In the genomic region with DNA sequence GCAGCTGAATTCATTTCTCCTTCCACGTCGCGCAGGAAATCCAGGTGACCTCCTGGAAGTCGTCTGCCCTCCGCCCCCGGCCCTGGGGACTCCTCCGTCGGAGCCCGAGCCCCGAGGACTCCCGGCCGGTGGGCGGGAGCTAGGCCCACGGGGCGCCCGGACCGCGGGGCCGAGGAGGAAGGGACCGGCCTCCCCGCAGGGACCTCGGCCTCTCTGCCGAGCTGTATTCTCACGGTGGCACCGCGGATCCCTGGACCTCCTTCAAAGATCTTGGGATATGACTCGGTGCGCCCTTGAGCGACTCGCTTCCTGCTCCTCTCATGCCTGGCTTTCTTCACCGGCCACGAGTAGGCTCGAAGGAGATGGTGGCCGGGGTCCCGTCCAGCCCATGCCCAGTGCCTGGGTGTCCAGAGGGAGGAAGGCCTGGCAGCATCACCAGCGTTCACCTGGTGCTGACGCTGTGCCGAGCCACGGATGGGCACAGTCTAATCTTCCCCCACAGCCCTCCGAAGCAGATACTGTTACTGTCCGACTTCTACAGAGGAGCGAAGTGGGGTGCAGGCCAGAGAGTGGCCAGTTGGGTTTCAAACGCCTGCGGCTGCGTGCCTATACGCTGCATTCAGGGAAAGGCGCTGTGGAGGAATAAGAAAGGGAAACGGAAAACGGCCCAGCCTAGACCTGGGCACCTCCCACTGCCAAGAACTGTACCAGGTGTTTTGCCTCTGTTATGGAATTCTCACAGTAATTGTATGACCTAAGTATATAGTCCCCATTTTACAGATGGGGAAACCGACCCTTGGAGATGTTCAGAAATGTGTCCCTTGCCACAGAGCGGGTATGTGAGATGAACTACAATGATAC, we compare ENCODE assay signal across 13 cellular contexts. TPM values are rescaled to one million over a fixed set of nuclear protein-coding genes. Genes with fewer than 3 reads are reported as not detected.
DNase-seq lines count a peak whose midpoint lies in the region; ATAC-seq, FAIRE-seq and TF ChIP-seq lines count a peak whose summit lies in the region.
"Had no signal": no experiment of that assay in that cellular context is flagged by ENCODE, and none has a peak within 500 bp of the region (broad histone marks: within the 10 kb centered on the region; RNA-seq: fewer than 3 reads in every experiment).

No MANE protein-coding gene starts in this region.

- no peak overlapping the region for H2BK12ac ChIP-seq in mesenchymal stem cell (ENCODE audit: low read length in 2 of 2)

- peaks cover 89% of the 10 kb centered on the region for H3K27me3 Mint-ChIP-seq in activated naive CD4-positive, alpha-beta T cell treated with anti-CD3 and anti-CD28 coated beads, Interleukin-2, amount 10 ng/mL, durations not matched to agents 7 days and 5 days
- peaks cover 40% of the 10 kb centered on the region for H3K27me3 Mint-ChIP-seq in activated naive CD8-positive, alpha-beta T cell

- H3K9me3 ChIP-seq in mesenchymal stem cell (ENCODE audit: control insufficient read depth, low read length) (peaks cover 25% of the 10 kb centered on the region), suprapubic skin (peaks cover 7% of the 10 kb centered on the region), upper lobe of left lung (peaks cover 5 to 14% (median 11%) of the 10 kb centered on the region in 4 donors)

- CTCF ChIA-PET in activated naive CD4-positive, alpha-beta T cell treated with anti-CD3 and anti-CD28 coated beads, Interleukin-2, amount 10 ng/mL, durations not matched to agents 7 days and 5 days (lab: Charles Lee): interaction anchor here (11.8 kb wide), 1 partner anchor 113 kb away, joined by 175 read pairs; no protein-coding TSS in a partner anchor

- H4K8ac ChIP-seq in mesenchymal stem cell (ENCODE audit: low read length): no peak overlapping the region

- no peak overlapping the region for H3K14ac ChIP-seq in mesenchymal stem cell (ENCODE audit: low read length in 2 of 2)

- DNase-seq in activated naive CD4-positive, alpha-beta T cell treated with anti-CD3 and anti-CD28 coated beads, Interleukin-2, amount 10 ng/mL, durations not matched to agents 7 days and 5 days: no peak
- no peak for DNase-seq in activated naive CD4-positive, alpha-beta T cell treated with anti-CD3 and anti-CD28 coated beads, Interleukin-2, amount 50 U/mL, for 16 hours
- DNase-seq in mesenchymal stem cell: no peak
- no peak for DNase-seq in suprapubic skin (ENCODE audit: low spot score in 2 of 2)
- no peak for DNase-seq in GM12892 (ENCODE audit: insufficient read length)
- DNase-seq in upper lobe of left lung: no peak
- DNase-seq: GDM1; stimulated activated CD4-positive, alpha-beta T cell treated with anti-CD3 and anti-CD28 coated beads, Interleukin-1b, Interleukin-23, amount 100 ng/mL, for 48 hours; substantia nigra had no signal

- no peak overlapping the region for H2AFZ ChIP-seq in mesenchymal stem cell (ENCODE audit: low read depth, low read length)

- no peak overlapping the region for H3K4ac ChIP-seq in mesenchymal stem cell (ENCODE audit: low read depth in 1 of 2, low read length in 2 of 2)

- H3K4me1 ChIP-seq in mesenchymal stem cell (ENCODE audit: control insufficient read depth, insufficient read depth, low read depth, low read length) (peaks cover 11% of the 10 kb centered on the region), suprapubic skin (peaks cover 10% of the 10 kb centered on the region), upper lobe of left lung (peaks cover 7 to 20% (median 8%) of the 10 kb centered on the region in 4 donors)

- H3K9me3 Mint-ChIP-seq in activated naive CD4-positive, alpha-beta T cell treated with anti-CD3 and anti-CD28 coated beads, Interleukin-2, amount 10 ng/mL, durations not matched to agents 7 days and 5 days: peaks cover 16% of the 10 kb centered on the region
- H3K9me3 Mint-ChIP-seq in activated naive CD8-positive, alpha-beta T cell (ENCODE audit: low read depth): peaks cover 4% of the 10 kb centered on the region

- TF ChIP-seq EP300 in suprapubic skin (IDR thresholded peaks at IDR 0.05) (no peak), upper lobe of left lung (IDR thresholded peaks at IDR 0.05) (no peak)

- H3K23ac ChIP-seq in mesenchymal stem cell (ENCODE audit: low read length in 2 of 2): no peak overlapping the region

- H3K4me3 ChIP-seq in mesenchymal stem cell (ENCODE audit: insufficient read depth in 1 of 2, low read depth in 1 of 2, low read length in 2 of 2) (no peak overlapping the region), suprapubic skin (peak overlapping the region; percentile 38), upper lobe of left lung (no peak overlapping the region)

- no peaks in the 10 kb centered on the region for H3K36me3 Mint-ChIP-seq in activated naive CD4-positive, alpha-beta T cell treated with anti-CD3 and anti-CD28 coated beads, Interleukin-2, amount 10 ng/mL, durations not matched to agents 7 days and 5 days
- H3K36me3 Mint-ChIP-seq in activated naive CD8-positive, alpha-beta T cell: peaks cover 8% of the 10 kb centered on the region

- H3K27ac Mint-ChIP-seq in activated naive CD4-positive, alpha-beta T cell treated with anti-CD3 and anti-CD28 coated beads, Interleukin-2, amount 10 ng/mL, durations not matched to agents 7 days and 5 days: no peak overlapping the region
- H3K27ac Mint-ChIP-seq in activated naive CD8-positive, alpha-beta T cell: no peak overlapping the region

- no peak for FAIRE-seq in GM12892 (lab: Jason Lieb, UNC)

- no peak for ATAC-seq in HG02884 (IDR thresholded peaks at IDR 0.05; ENCODE audit: unreplicated experiment)
- ATAC-seq in upper lobe of left lung (ENCODE audit: low FRiP score in 2 of 2): no peak

- no peak for TF ChIP-seq POLR2A in suprapubic skin (IDR thresholded peaks at IDR 0.05)
- no peak for TF ChIP-seq POLR2A in GM12892 (IDR thresholded peaks at IDR 0.05; ENCODE audit: low read depth, low read length)
- no peak for TF ChIP-seq POLR2A in upper lobe of left lung (IDR thresholded peaks at IDR 0.05)

- no peak overlapping the region for H2BK5ac ChIP-seq in mesenchymal stem cell (ENCODE audit: low read depth, low read length, poor library complexity, severe bottlenecking)

- peaks cover 83 to 93% of the 10 kb centered on the region in 2 experiments for H3K27me3 ChIP-seq in mesenchymal stem cell (ENCODE audit: control insufficient read depth in 1 of 2, insufficient read depth in 1 of 2, low read length in 2 of 2)
- H3K27me3 ChIP-seq in suprapubic skin: peaks cover 95% of the 10 kb centered on the region
- peaks cover 0 to 28% (median 13%) of the 10 kb centered on the region in 4 donors for H3K27me3 ChIP-seq in upper lobe of left lung

- H4K91ac ChIP-seq in mesenchymal stem cell (ENCODE audit: low read length): peak overlapping the region; percentile 12

- H2BK120ac ChIP-seq in mesenchymal stem cell (ENCODE audit: low read depth, low read length): no peak overlapping the region

- H3K4me2 ChIP-seq in mesenchymal stem cell (ENCODE audit: low read length, poor library complexity, severe bottlenecking): peak overlapping the region; percentile 45

- H3K4me1 Mint-ChIP-seq in activated naive CD4-positive, alpha-beta T cell treated with anti-CD3 and anti-CD28 coated beads, Interleukin-2, amount 10 ng/mL, durations not matched to agents 7 days and 5 days: peaks cover 12% of the 10 kb centered on the region
- peaks cover 19% of the 10 kb centered on the region for H3K4me1 Mint-ChIP-seq in activated naive CD8-positive, alpha-beta T cell (ENCODE audit: low read depth)

- no peaks in the 10 kb centered on the region for H3K79me1 ChIP-seq in mesenchymal stem cell (replicated peaks; ENCODE audit: low read length, poor library complexity, severe bottlenecking)

- H2BK15ac ChIP-seq in mesenchymal stem cell (ENCODE audit: low read depth, poor library complexity, severe bottlenecking): no peak overlapping the region

- H3K27ac ChIP-seq in mesenchymal stem cell (ENCODE audit: low read length, poor library complexity, severe bottlenecking): no peak overlapping the region
- H3K27ac ChIP-seq in suprapubic skin: no peak overlapping the region
- no peak overlapping the region for H3K27ac ChIP-seq in upper lobe of left lung
- H3K27ac ChIP-seq: neutrophil had no signal

- TF ChIP-seq CTCF in suprapubic skin (IDR thresholded peaks at IDR 0.05) (no peak), upper lobe of left lung (IDR thresholded peaks at IDR 0.05) (no peak)

- no peak overlapping the region for H3K18ac ChIP-seq in mesenchymal stem cell (ENCODE audit: low read depth in 1 of 2, low read length in 2 of 2)

- H3K9ac ChIP-seq in mesenchymal stem cell (ENCODE audit: low read length): no peak overlapping the region

- WGBS in mesenchymal stem cell: 2% methylated on average over 43 of the region's 51 CpGs
- 26% methylated on average over 16 of the region's 51 CpGs for WGBS in suprapubic skin
- WGBS in upper lobe of left lung, 2 donors: 11% methylated on average over 23 to 29 of the region's 51 CpGs

- H3K36me3 ChIP-seq in mesenchymal stem cell (ENCODE audit: control insufficient read depth in 1 of 2, insufficient read depth in 2 of 2, low read depth in 1 of 2, low read length in 2 of 2): no peaks in the 10 kb centered on the region
- H3K36me3 ChIP-seq in suprapubic skin: no peaks in the 10 kb centered on the region
- H3K36me3 ChIP-seq in upper lobe of left lung: no peaks in the 10 kb centered on the region
- H3K36me3 ChIP-seq: neutrophil had no signal

- peak overlapping the region; percentile 32 for H3K4me3 Mint-ChIP-seq in activated naive CD4-positive, alpha-beta T cell treated with anti-CD3 and anti-CD28 coated beads, Interleukin-2, amount 10 ng/mL, durations not matched to agents 7 days and 5 days
- H3K4me3 Mint-ChIP-seq in activated naive CD8-positive, alpha-beta T cell: peak overlapping the region; percentile 78

- no peak overlapping the region for H2AK5ac ChIP-seq in mesenchymal stem cell (ENCODE audit: low read length, severe bottlenecking)

RNA-seq across cellular contexts. Expression of a gene that starts 47.3 kb away (rescaled TPM):
- polyA plus RNA-seq in mesenchymal stem cell (2013, experiment 1 of 2): not detected
- polyA plus RNA-seq in mesenchymal stem cell (2013, experiment 2 of 2): not detected
- total RNA-seq in suprapubic skin: under 1 TPM in 1 of 4 donors, not detected in 3; 0.04 TPM
- 33.5 TPM for polyA plus RNA-seq in GM12892 (2012; ENCODE audit: missing spikeins)
- total RNA-seq in upper lobe of left lung: under 1 TPM in 5 of 6 donors, not detected in 1; under 0.01 to 0.64 (median 0.43) TPM
- total RNA-seq: epithelial cell of proximal tubule had no signal
